17 cellular contexts compared by ENCODE assay signal in the genomic region with DNA sequence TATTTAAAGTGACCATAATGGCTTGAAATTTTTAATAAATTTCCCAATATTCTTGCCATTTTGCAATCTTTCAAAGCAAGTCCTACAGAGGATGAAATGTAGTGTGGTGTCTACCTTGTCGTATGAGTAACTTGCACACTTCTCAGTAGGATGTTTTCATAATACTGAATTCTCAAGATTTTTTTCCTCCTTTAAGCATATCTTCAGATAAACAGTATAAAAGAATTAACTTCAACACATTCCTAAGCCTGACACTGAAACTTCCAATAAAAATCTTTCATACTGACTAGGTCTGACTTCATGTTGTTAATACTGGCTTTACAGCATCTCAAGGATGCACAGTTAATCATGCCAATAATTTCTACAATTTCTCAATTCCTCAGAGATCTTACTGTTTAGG.
"Had no signal": no experiment of that assay in that cellular context is flagged by ENCODE, and none has a peak within 500 bp of the region (broad histone marks: within the 10 kb centered on the region; RNA-seq: fewer than 3 reads in every experiment).

No MANE protein-coding gene starts in this region.

- H2AFZ ChIP-seq: hepatocyte, parathyroid adenoma had no signal

- H3K4me3 ChIP-seq: coronary artery, hepatocyte, lower lobe of right lung, right lobe of liver, smooth muscle cell, suprapubic skin had no signal

- H3K4me1 ChIP-seq: lower lobe of right lung, parathyroid adenoma, right lobe of liver had no signal

- H3K4me3 Mint-ChIP-seq: activated naive CD8-positive, alpha-beta T cell treated with anti-CD3 and anti-CD28 coated beads for 36 hours; brain; natural killer cell; stimulated activated naive CD8-positive, alpha-beta T cell treated with anti-CD3 and anti-CD28 coated beads, Interleukin-15, amount 100 ng/mL, for 72 hours had no signal

- H3K9me3 ChIP-seq: lower lobe of right lung, right lobe of liver, suprapubic skin had no signal

- H3K4me1 Mint-ChIP-seq: activated naive CD8-positive, alpha-beta T cell treated with anti-CD3 and anti-CD28 coated beads for 36 hours; brain; stimulated activated naive CD8-positive, alpha-beta T cell treated with anti-CD3 and anti-CD28 coated beads, Interleukin-15, amount 100 ng/mL, for 72 hours had no signal

- H3K27ac ChIP-seq: coronary artery, hepatocyte, lower lobe of right lung, parathyroid adenoma, right lobe of liver, suprapubic skin, WERI-Rb-1 had no signal

- H3K27ac Mint-ChIP-seq: activated naive CD8-positive, alpha-beta T cell treated with anti-CD3 and anti-CD28 coated beads for 36 hours; brain had no signal

- ATAC-seq: esophagus mucosa; left colon; lower lobe of right lung; natural killer cell; stimulated activated naive CD8-positive, alpha-beta T cell treated with anti-CD3 and anti-CD28 coated beads, Interleukin-15, amount 100 ng/mL, for 72 hours had no signal

- H3K27me3 ChIP-seq: hepatocyte, right lobe of liver, suprapubic skin had no signal

- H3K79me2 ChIP-seq: hepatocyte, parathyroid adenoma had no signal

- H3K9me3 Mint-ChIP-seq: brain, natural killer cell had no signal

- H3K27me3 Mint-ChIP-seq: activated naive CD8-positive, alpha-beta T cell treated with anti-CD3 and anti-CD28 coated beads for 36 hours; brain; stimulated activated naive CD8-positive, alpha-beta T cell treated with anti-CD3 and anti-CD28 coated beads, Interleukin-15, amount 100 ng/mL, for 72 hours had no signal

- H3K4me2 ChIP-seq: hepatocyte, smooth muscle cell had no signal

- DNase-seq: activated CD4-positive, alpha-beta T cell treated with anti-CD3 and anti-CD28 coated beads, Interleukin-2, amount 50 U/mL, for 48 hours; activated naive CD8-positive, alpha-beta T cell treated with anti-CD3 and anti-CD28 coated beads for 36 hours; central memory CD4-positive, alpha-beta T cell; lower lobe of right lung; natural killer cell; stimulated activated CD4-positive, alpha-beta T cell treated with anti-CD3 and anti-CD28 coated beads, Interleukin-4, amount 100 ng/mL, for 1 hour; stimulated activated naive CD8-positive, alpha-beta T cell treated with anti-CD3 and anti-CD28 coated beads, Interleukin-15, amount 100 ng/mL, for 72 hours; WERI-Rb-1 had no signal
